In genomic region chr9:114884787-114885452, GRCh38 we compare ENCODE assay signal across 2 cellular contexts.
TF ChIP-seq lines count a peak whose summit lies in the region.

No MANE protein-coding gene starts in this region.

TF ChIP-seq in A549, 52 proteins besides CTCF, POLR2A, EP300 and RAD21 (continues in another document):
- TF ChIP-seq SMC3 (IDR thresholded peaks at IDR 0.05) (peak; percentile 51; the same call in 2 of the 3 replicates), FOSB (CRISPR knock-in tag; IDR thresholded peaks at IDR 0.05) (no peak), HOXB13 (CRISPR knock-in tag; IDR thresholded peaks at IDR 0.05; ENCODE audit: low read depth) (no peak), EHF (CRISPR knock-in tag; IDR thresholded peaks at IDR 0.05) (no peak), HES2 (IDR thresholded peaks at IDR 0.05) (peak; percentile 88), HOXB5 (CRISPR knock-in tag; IDR thresholded peaks at IDR 0.05) (no peak), ZC3H11A (IDR thresholded peaks at IDR 0.05) (no peak), TFCP2L1 (CRISPR knock-in tag; IDR thresholded peaks at IDR 0.05) (no peak), MYC (IDR thresholded peaks at IDR 0.05; ENCODE audit: borderline replicate concordance, low read length) (0 out of 2 replicates have a peak, but pooled peaks have one; percentile 41), JUN (IDR thresholded peaks at IDR 0.05) (peak; percentile 89 to 90; a peak in 4 of 5 replicates), BHLHE40 (IDR thresholded peaks at IDR 0.05; ENCODE audit: low read depth, low read length) (no peak), CHD4 (IDR thresholded peaks at IDR 0.05; ENCODE audit: borderline replicate concordance) (no peak), ZNF302 (CRISPR knock-in tag; IDR thresholded peaks at IDR 0.05) (no peak), CEBPB (IDR thresholded peaks at IDR 0.05) (peak; percentile 93), MAX (IDR thresholded peaks at IDR 0.05) (peak; percentile 73), MAFK (IDR thresholded peaks at IDR 0.05; ENCODE audit: partially characterized antibody) (no peak), CHD2 (IDR thresholded peaks at IDR 0.05; ENCODE audit: low read length, partially characterized antibody) (no peak), GATA3 (IDR thresholded peaks at IDR 0.05; ENCODE audit: borderline replicate concordance) (peak; percentile 79), EHMT2 (IDR thresholded peaks at IDR 0.05; ENCODE audit: low read depth) (no peak), PHF8 (IDR thresholded peaks at IDR 0.05; ENCODE audit: borderline replicate concordance, low read depth) (no peak), HDAC2 (IDR thresholded peaks at IDR 0.05) (no peak), HEYL (CRISPR knock-in tag; IDR thresholded peaks at IDR 0.05) (no peak), RCOR1 (IDR thresholded peaks at IDR 0.05; ENCODE audit: low read depth, low read length) (no peak), ZSCAN20 (CRISPR knock-in tag; IDR thresholded peaks at IDR 0.05) (no peak; the same call in 1 of the 2 replicates), FOXS1 (CRISPR knock-in tag; IDR thresholded peaks at IDR 0.05) (no peak), SREBF2 (IDR thresholded peaks at IDR 0.05) (no peak), JUNB (IDR thresholded peaks at IDR 0.05) (peak; percentile 78), NFE2L2 (conservative IDR thresholded peaks at IDR 0.05; ENCODE audit: low read length) (no peak), NPAS2 (CRISPR knock-in tag; IDR thresholded peaks at IDR 0.05; ENCODE audit: borderline replicate concordance) (no peak)
- TF ChIP-seq, protein P1, sequence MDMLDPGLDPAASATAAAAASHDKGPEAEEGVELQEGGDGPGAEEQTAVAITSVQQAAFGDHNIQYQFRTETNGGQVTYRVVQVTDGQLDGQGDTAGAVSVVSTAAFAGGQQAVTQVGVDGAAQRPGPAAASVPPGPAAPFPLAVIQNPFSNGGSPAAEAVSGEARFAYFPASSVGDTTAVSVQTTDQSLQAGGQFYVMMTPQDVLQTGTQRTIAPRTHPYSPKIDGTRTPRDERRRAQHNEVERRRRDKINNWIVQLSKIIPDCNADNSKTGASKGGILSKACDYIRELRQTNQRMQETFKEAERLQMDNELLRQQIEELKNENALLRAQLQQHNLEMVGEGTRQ (IDR thresholded peaks at IDR 0.05): no peak
- TF ChIP-seq, protein P2, sequence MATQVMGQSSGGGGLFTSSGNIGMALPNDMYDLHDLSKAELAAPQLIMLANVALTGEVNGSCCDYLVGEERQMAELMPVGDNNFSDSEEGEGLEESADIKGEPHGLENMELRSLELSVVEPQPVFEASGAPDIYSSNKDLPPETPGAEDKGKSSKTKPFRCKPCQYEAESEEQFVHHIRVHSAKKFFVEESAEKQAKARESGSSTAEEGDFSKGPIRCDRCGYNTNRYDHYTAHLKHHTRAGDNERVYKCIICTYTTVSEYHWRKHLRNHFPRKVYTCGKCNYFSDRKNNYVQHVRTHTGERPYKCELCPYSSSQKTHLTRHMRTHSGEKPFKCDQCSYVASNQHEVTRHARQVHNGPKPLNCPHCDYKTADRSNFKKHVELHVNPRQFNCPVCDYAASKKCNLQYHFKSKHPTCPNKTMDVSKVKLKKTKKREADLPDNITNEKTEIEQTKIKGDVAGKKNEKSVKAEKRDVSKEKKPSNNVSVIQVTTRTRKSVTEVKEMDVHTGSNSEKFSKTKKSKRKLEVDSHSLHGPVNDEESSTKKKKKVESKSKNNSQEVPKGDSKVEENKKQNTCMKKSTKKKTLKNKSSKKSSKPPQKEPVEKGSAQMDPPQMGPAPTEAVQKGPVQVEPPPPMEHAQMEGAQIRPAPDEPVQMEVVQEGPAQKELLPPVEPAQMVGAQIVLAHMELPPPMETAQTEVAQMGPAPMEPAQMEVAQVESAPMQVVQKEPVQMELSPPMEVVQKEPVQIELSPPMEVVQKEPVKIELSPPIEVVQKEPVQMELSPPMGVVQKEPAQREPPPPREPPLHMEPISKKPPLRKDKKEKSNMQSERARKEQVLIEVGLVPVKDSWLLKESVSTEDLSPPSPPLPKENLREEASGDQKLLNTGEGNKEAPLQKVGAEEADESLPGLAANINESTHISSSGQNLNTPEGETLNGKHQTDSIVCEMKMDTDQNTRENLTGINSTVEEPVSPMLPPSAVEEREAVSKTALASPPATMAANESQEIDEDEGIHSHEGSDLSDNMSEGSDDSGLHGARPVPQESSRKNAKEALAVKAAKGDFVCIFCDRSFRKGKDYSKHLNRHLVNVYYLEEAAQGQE (IDR thresholded peaks at IDR 0.05): no peak
- TF ChIP-seq, protein P3, sequence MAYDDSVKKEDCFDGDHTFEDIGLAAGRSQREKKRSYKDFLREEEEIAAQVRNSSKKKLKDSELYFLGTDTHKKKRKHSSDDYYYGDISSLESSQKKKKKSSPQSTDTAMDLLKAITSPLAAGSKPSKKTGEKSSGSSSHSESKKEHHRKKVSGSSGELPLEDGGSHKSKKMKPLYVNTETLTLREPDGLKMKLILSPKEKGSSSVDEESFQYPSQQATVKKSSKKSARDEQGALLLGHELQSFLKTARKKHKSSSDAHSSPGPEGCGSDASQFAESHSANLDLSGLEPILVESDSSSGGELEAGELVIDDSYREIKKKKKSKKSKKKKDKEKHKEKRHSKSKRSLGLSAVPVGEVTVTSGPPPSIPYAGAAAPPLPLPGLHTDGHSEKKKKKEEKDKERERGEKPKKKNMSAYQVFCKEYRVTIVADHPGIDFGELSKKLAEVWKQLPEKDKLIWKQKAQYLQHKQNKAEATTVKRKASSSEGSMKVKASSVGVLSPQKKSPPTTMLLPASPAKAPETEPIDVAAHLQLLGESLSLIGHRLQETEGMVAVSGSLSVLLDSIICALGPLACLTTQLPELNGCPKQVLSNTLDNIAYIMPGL (CRISPR knock-in tag; IDR thresholded peaks at IDR 0.05; ENCODE audit: borderline replicate concordance): no peak

TF ChIP-seq in H1, 55 proteins besides CTCF, POLR2A, EP300 and RAD21:
- TF ChIP-seq FOSL1 (IDR thresholded peaks at IDR 0.05; ENCODE audit: insufficient read depth, low read depth, low read length): no peak
- no peak for TF ChIP-seq BRCA1 (IDR thresholded peaks at IDR 0.05; ENCODE audit: low read depth, low read length)
- 0 out of 2 replicates have a peak, but pooled peaks have one; percentile 35 for TF ChIP-seq CEBPB (IDR thresholded peaks at IDR 0.05; ENCODE audit: low read depth, low read length)
- no peak for TF ChIP-seq EGR1 (IDR thresholded peaks at IDR 0.05; ENCODE audit: borderline replicate concordance, low read depth, low read length)
